ENCODE assay signal across 26 cellular contexts in genomic region chr11:44945639-44946038, GRCh38. TPM values are rescaled to one million over a fixed set of nuclear protein-coding genes. Genes with fewer than 3 reads are reported as not detected.
DNase-seq lines count a peak whose midpoint lies in the region; ATAC-seq and TF ChIP-seq lines count a peak whose summit lies in the region.
"Had no signal": no experiment of that assay in that cellular context is flagged by ENCODE, and none has a peak within 500 bp of the region (broad histone marks: within the 10 kb centered on the region; RNA-seq: fewer than 3 reads in every experiment).

No MANE protein-coding gene starts in this region.

- H3K9me3 Mint-ChIP-seq in H9 = peaks cover 0 to 3% of the 10 kb centered on the region in 2 experiments; a peak in 2 of 5 replicates
- H3K9me3 Mint-ChIP-seq: mesothelial cell of epicardium; nephron; stimulated activated effector memory CD8-positive, alpha-beta T cell treated with anti-CD3 and anti-CD28 coated beads, Interleukin-12 subunit alpha, Interleukin-12 subunit beta, amount 100 ng/mL, for 72 hours had no signal

- H3K27ac Mint-ChIP-seq in H9 = no peak overlapping the region
- H3K27ac Mint-ChIP-seq: mesothelial cell of epicardium had no signal

- no peak overlapping the region for H4K5ac ChIP-seq in H9 (ENCODE audit: insufficient read length, low read depth, low read length)

- no peaks in the 10 kb centered on the region for H4K20me1 ChIP-seq in H9 (ENCODE audit: control insufficient read depth, insufficient read depth, insufficient read length)
- no peaks in the 10 kb centered on the region; the same call in 1 of the 2 replicates for H4K20me1 ChIP-seq in GM23248 (ENCODE audit: insufficient read depth)

- H3K27me3 ChIP-seq in Peyer's patch (no peaks in the 10 kb centered on the region), right lobe of liver (peaks cover 0 to 13% of the 10 kb centered on the region in 2 donors), sigmoid colon (no peaks in the 10 kb centered on the region), H9 (ENCODE audit: insufficient read depth, low read length) (no peaks in the 10 kb centered on the region), GM23248 (replicated peaks; ENCODE audit: insufficient read depth) (no peaks in the 10 kb centered on the region)
- H3K27me3 ChIP-seq: body of pancreas, vagina had no signal

- no peak overlapping the region for H3K4ac ChIP-seq in H9 (ENCODE audit: low read depth, low read length)

- no peak overlapping the region for H3K18ac ChIP-seq in H9 (ENCODE audit: insufficient read length, low read depth, low read length)

- H2BK15ac ChIP-seq in H9 (ENCODE audit: low read depth, low read length) = no peak overlapping the region

- no peaks in the 10 kb centered on the region for H3F3A ChIP-seq in GM23248 (ENCODE audit: insufficient read depth)

- H3K27me3 Mint-ChIP-seq in H9 (ENCODE audit: low read depth) = no peaks in the 10 kb centered on the region; the same call in 1 of the 2 replicates

- H3K36me3 ChIP-seq in Peyer's patch = no peaks in the 10 kb centered on the region
- H3K36me3 ChIP-seq in right lobe of liver = no peaks in the 10 kb centered on the region
- no peaks in the 10 kb centered on the region for H3K36me3 ChIP-seq in sigmoid colon
- no peaks in the 10 kb centered on the region for H3K36me3 ChIP-seq in GM23248 (ENCODE audit: low read depth)
- H3K36me3 ChIP-seq: vagina had no signal

- H3K79me1 ChIP-seq in H9 (ENCODE audit: insufficient read depth, low read depth, low read length, poor library complexity, severe bottlenecking) = no peaks in the 10 kb centered on the region

- no peak overlapping the region for H2BK5ac ChIP-seq in H9 (ENCODE audit: insufficient read length, low read length)

- H2AK5ac ChIP-seq in H9 (ENCODE audit: insufficient read length, low read length) = no peak overlapping the region

- H3K23me2 ChIP-seq in H9 (ENCODE audit: insufficient read length, low read depth, low read length, poor library complexity, severe bottlenecking) = peaks cover 4% of the 10 kb centered on the region

- WGBS in right lobe of liver (ENCODE audit: insufficient coverage, low coverage, low lambda C conversion rate, missing lambda C conversion rate) = 60% methylated on average over 1 of the region's 10 CpGs
- WGBS in sigmoid colon, 2 donors = 87 to 88% methylated on average over 10 of the region's 10 CpGs
- WGBS in H9 (ENCODE audit: extremely low coverage, insufficient read length, low lambda C conversion rate) = no CpG with 5 or more reads among the region's 10 CpGs
- 57 to 62% methylated on average over 10 of the region's 10 CpGs for WGBS in GM23248 (ENCODE audit: low coverage in 1 of 2, low lambda C conversion rate in 2 of 2, missing lambda C conversion rate in 2 of 2), 2 experiments

- TF ChIP-seq CTCF in Peyer's patch (IDR thresholded peaks at IDR 0.05) = no peak
- TF ChIP-seq CTCF in fibroblast of pulmonary artery (IDR thresholded peaks at IDR 0.05; ENCODE audit: low read length, missing control alignments) = no peak
- TF ChIP-seq CTCF in right lobe of liver (IDR thresholded peaks at IDR 0.05) = no peak
- TF ChIP-seq CTCF in sigmoid colon (IDR thresholded peaks at IDR 0.05) = no peak
- TF ChIP-seq CTCF in H9 (conservative IDR thresholded peaks at IDR 0.05) = no peak

- H4K91ac ChIP-seq in H9 (ENCODE audit: insufficient read length, low read depth, low read length) = no peak overlapping the region

- H4K8ac ChIP-seq in H9 (replicated peaks; ENCODE audit: insufficient read length, low read depth, low read length) = no peak overlapping the region

- H3K27ac ChIP-seq in Peyer's patch (peak overlapping the region in 3 of 4 donors; percentile 7 to 35 (median 10)), right lobe of liver (no peak overlapping the region), sigmoid colon (peak overlapping the region in 3 of 4 donors; percentile 25 to 76 (median 46)), H9 (ENCODE audit: insufficient read length, low read depth, low read length) (no peak overlapping the region), GM23248 (no peak overlapping the region)
- H3K27ac ChIP-seq: body of pancreas, vagina, WERI-Rb-1 had no signal

- TF ChIP-seq EP300 in sigmoid colon (IDR thresholded peaks at IDR 0.05) = no peak

- peaks cover 2 to 24% (median 22%) of the 10 kb centered on the region in 3 experiments; a peak in 6 of 7 replicates for H3K36me3 Mint-ChIP-seq in H9 (ENCODE audit: insufficient read depth in 1 of 3, low read depth in 3 of 3)

- no peaks in the 10 kb centered on the region for H3K9me3 ChIP-seq in Peyer's patch
- H3K9me3 ChIP-seq in right lobe of liver = no peaks in the 10 kb centered on the region
- no peaks in the 10 kb centered on the region for H3K9me3 ChIP-seq in sigmoid colon
- no peaks in the 10 kb centered on the region for H3K9me3 ChIP-seq in H9 (ENCODE audit: control insufficient read depth, low read depth, low read length)
- H3K9me3 ChIP-seq in GM23248 (ENCODE audit: low read depth) = no peaks in the 10 kb centered on the region
- H3K9me3 ChIP-seq: body of pancreas, vagina had no signal

- no peak overlapping the region for H2BK12ac ChIP-seq in H9 (ENCODE audit: insufficient read length, low read depth, low read length)

- H3K23ac ChIP-seq in H9 (ENCODE audit: insufficient read length, low read depth, low read length) = no peak overlapping the region

- no peak overlapping the region for H3K14ac ChIP-seq in H9 (ENCODE audit: insufficient read depth, low read length)

- ATAC-seq in right lobe of liver = peak; percentile 17 to 47 (median 34)
- ATAC-seq: body of pancreas; stimulated activated effector memory CD8-positive, alpha-beta T cell treated with anti-CD3 and anti-CD28 coated beads, Interleukin-12 subunit alpha, Interleukin-12 subunit beta, amount 100 ng/mL, for 72 hours had no signal

- TF ChIP-seq POLR2A in Peyer's patch (IDR thresholded peaks at IDR 0.05) (no peak), right lobe of liver (IDR thresholded peaks at IDR 0.05) (no peak), sigmoid colon (IDR thresholded peaks at IDR 0.05) (no peak)

- no peak overlapping the region for H3K4me2 ChIP-seq in H9 (ENCODE audit: insufficient read depth, insufficient read length, low read length)
- H3K4me2 ChIP-seq in GM23248 (ENCODE audit: unreplicated experiment) = no peak overlapping the region

- H2AFZ ChIP-seq in H9 (ENCODE audit: low read length) = no peak overlapping the region
- H2AFZ ChIP-seq in GM23248 = no peak overlapping the region

- H3K79me2 ChIP-seq in H9 (ENCODE audit: insufficient read depth, low read length) (no peaks in the 10 kb centered on the region), GM23248 (ENCODE audit: insufficient read depth) (peaks cover 33% of the 10 kb centered on the region)

- H3K56ac ChIP-seq in H9 (ENCODE audit: insufficient read length, low read depth, low read length) = no peak overlapping the region

- no peak overlapping the region for H3T11ph ChIP-seq in H9 (ENCODE audit: low read length)

- H3K4me3 ChIP-seq in Peyer's patch = no peak overlapping the region
- no peak overlapping the region for H3K4me3 ChIP-seq in fibroblast of pulmonary artery (replicated peaks; ENCODE audit: low read depth, low read length)
- H3K4me3 ChIP-seq in right lobe of liver = no peak overlapping the region
- no peak overlapping the region for H3K4me3 ChIP-seq in sigmoid colon
- H3K4me3 ChIP-seq in GM23248 = no peak overlapping the region
- H3K4me3 ChIP-seq: body of pancreas, skin epidermis, vagina had no signal

- intact Hi-C loops in right lobe of liver (cut with DNase I) (no loop called here), sigmoid colon (cut with DNase I) (no loop called here)

- no peak overlapping the region for H2BK120ac ChIP-seq in H9 (ENCODE audit: low read depth, low read length, poor library complexity, severe bottlenecking)

- no peak overlapping the region for H3K4me3 Mint-ChIP-seq in H9
- H3K4me3 Mint-ChIP-seq: mesothelial cell of epicardium; stimulated activated effector memory CD8-positive, alpha-beta T cell treated with anti-CD3 and anti-CD28 coated beads, Interleukin-12 subunit alpha, Interleukin-12 subunit beta, amount 100 ng/mL, for 72 hours had no signal

- H3K4me1 Mint-ChIP-seq in H9 = peaks cover 54 to 74% of the 10 kb centered on the region in 2 experiments

- in situ Hi-C loops in GM23248 (cut with MboI) = loop anchor here (10.0 to 25.0 kb wide), 3 partner anchors 149 to 842 kb away; partner anchors contain the start of gene SYT13

- peaks cover 0 to 34% (median 19%) of the 10 kb centered on the region in 4 donors for H3K4me1 ChIP-seq in Peyer's patch
- H3K4me1 ChIP-seq in right lobe of liver = peaks cover 0 to 6% (median 0%) of the 10 kb centered on the region in 4 donors
- peaks cover 0 to 16% (median 14%) of the 10 kb centered on the region in 4 donors for H3K4me1 ChIP-seq in sigmoid colon
- H3K4me1 ChIP-seq in H9 (ENCODE audit: insufficient read depth, low read length) = peaks cover 2% of the 10 kb centered on the region; the same call in 1 of the 2 replicates
- H3K4me1 ChIP-seq in GM23248 (ENCODE audit: insufficient read depth) = no peaks in the 10 kb centered on the region

- DNase-seq in Peyer's patch (no peak), fibroblast of pulmonary artery (ENCODE audit: low read depth) (peak; percentile 46), right lobe of liver (peak in 1 of 3 donors; percentile 60), sigmoid colon (peak; percentile 83), H9 (no peak), GM23248 (no peak), NOMO-1 treated with dmso at 0.1 percent for 144 hours (lab: John Stamatoyannopoulos, UW; ENCODE audit: unreplicated experiment) (no peak), Kasumi-1 (lab: John Stamatoyannopoulos, UW) (no peak)
- DNase-seq: activated CD4-positive, alpha-beta T cell treated with anti-CD3 and anti-CD28 coated beads, Interleukin-2, amount 50 U/mL, for 1 hour; DMS79 treated with DMSO at 0.1 percent for 48 hours; effector CD4-positive, alpha-beta T cell; erythroblast; GOT3; KG1; NCI-H1417 treated with DMSO at 0.1 percent for 48 hours; NCI-H2081 treated with DMSO at 0.1 percent for 48 hours; NCI-H345; NCI-H774; stimulated activated CD4-positive, alpha-beta T cell treated with anti-CD3 and anti-CD28 coated beads, Interleukin-2, amount 100 ng/mL, for 48 hours; WERI-Rb-1 had no signal

- no peak overlapping the region for H2BK20ac ChIP-seq in H9 (ENCODE audit: low read depth, low read length, poor library complexity, severe bottlenecking)

- no peaks in the 10 kb centered on the region for H3K9me2 ChIP-seq in GM23248 (ENCODE audit: insufficient read depth)

- no peak overlapping the region for H3K9ac ChIP-seq in H9 (ENCODE audit: extremely low read depth, insufficient read length, low read length)
- H3K9ac ChIP-seq in GM23248 = no peak overlapping the region

RNA-seq across cellular contexts. Expression of gene TP53I11, which starts 5.0 kb away (rescaled TPM):
- total RNA-seq in Peyer's patch (100 to 1,000 TPM in 1 of 4 donors, 10 to 100 TPM in 3; 48.0 to 152 (median 69.9) TPM), right lobe of liver (10 to 100 TPM in 4 of 6 experiments, 1 to 10 TPM in 2; 5.7 to 22.1 (median 12.2) TPM), sigmoid colon (10 to 100 TPM; 12.4 to 31.0 (median 24.3) TPM), H9 (2021) (94.2 and 95.6 TPM in 2 replicates)
- polyA plus RNA-seq in sigmoid colon (10 to 100 TPM; 12.0 to 67.0 (median 14.4) TPM), GM23248 (2016; fragmentation: Nextera tagmentation; extraction: Ambion mirVana) (117 and 118 TPM in 2 replicates)
- 59.9 and 66.5 TPM in 2 replicates for total RNA-seq in GM23248 (2014; rRNA removed; shearing (Covaris generic))

Comparison
In these comparisons a context has a peak if more than half of its experiments do, and no peak if none do; other contexts are left out.
1. DNase-seq: peak in fibroblast of pulmonary artery (single experiment) and sigmoid colon (single experiment); none in Peyer's patch (0 of 3), H9 (single experiment), GM23248 (single experiment), NOMO-1 treated with dmso at 0.1 percent for 144 hours (single experiment) and Kasumi-1 (0 of 2).
2. H3K27ac ChIP-seq: peak in Peyer's patch (3 of 4) and sigmoid colon (3 of 4); none in right lobe of liver (0 of 3), H9 (single experiment) and GM23248 (single experiment).